Comparison of ENCODE assay signal across 1 cellular context in genomic region chr6:148316308-148316707, GRCh38.
TF ChIP-seq lines count a peak whose summit lies in the region.

No MANE protein-coding gene starts in this region.

TF ChIP-seq in SK-N-SH treated with all-trans-retinoic acid at 6 μM for 48 hours, 23 proteins besides CTCF, POLR2A, EP300 and RAD21 (continued from another document):
- TF ChIP-seq PATZ1 (CRISPR knock-in tag; IDR thresholded peaks at IDR 0.05; ENCODE audit: borderline replicate concordance) (no peak), BACH2 (CRISPR knock-in tag; IDR thresholded peaks at IDR 0.05; ENCODE audit: borderline replicate concordance) (no peak), ZC3H10 (CRISPR knock-in tag; IDR thresholded peaks at IDR 0.05) (no peak), ZNF70 (CRISPR knock-in tag; IDR thresholded peaks at IDR 0.05) (no peak), ISL1 (CRISPR knock-in tag; IDR thresholded peaks at IDR 0.05) (no peak), ZNF8 (CRISPR knock-in tag; IDR thresholded peaks at IDR 0.05) (no peak), TCF4 (CRISPR knock-in tag; IDR thresholded peaks at IDR 0.05; ENCODE audit: borderline replicate concordance) (no peak), CSDC2 (CRISPR knock-in tag; IDR thresholded peaks at IDR 0.05) (no peak), TOX (CRISPR knock-in tag; IDR thresholded peaks at IDR 0.05; ENCODE audit: borderline replicate concordance) (no peak), SNAI2 (CRISPR knock-in tag; IDR thresholded peaks at IDR 0.05) (no peak), CSRNP3 (CRISPR knock-in tag; IDR thresholded peaks at IDR 0.05) (no peak), OSR1 (CRISPR knock-in tag; IDR thresholded peaks at IDR 0.05) (no peak), ZNF565 (CRISPR knock-in tag; conservative IDR thresholded peaks at IDR 0.05; ENCODE audit: low read depth) (no peak), ZFP3 (CRISPR knock-in tag; IDR thresholded peaks at IDR 0.05) (no peak)
